ENCODE assay signal across 8 cellular contexts in genomic region chr19:2840794-2841790, GRCh38. TPM values are rescaled to one million over a fixed set of nuclear protein-coding genes. Genes with fewer than 3 reads are reported as not detected.
DNase-seq lines count a peak whose midpoint lies in the region; ATAC-seq and TF ChIP-seq lines count a peak whose summit lies in the region.

Gene ZNF555, plus strand, starts transcription at chr19:2841475. Its CDS starts 98 bp downstream, at chr19:2841573.

- peak within 1 kb of the TSS; percentile 82 for H3K9ac ChIP-seq in mucosa of stomach (ENCODE audit: low read length)

- H3K9me3 ChIP-seq in mucosa of stomach (ENCODE audit: control insufficient read depth, low read length) = peaks cover 6% of the 10 kb centered on the region

- H3K27me3 ChIP-seq in mucosa of stomach (ENCODE audit: control insufficient read depth, insufficient read depth, low read length) = no peaks in the 10 kb centered on the region

- DNase-seq in DMS153 (lab: John Stamatoyannopoulos, UW) (peak; percentile 86), HuH-7.5 (ENCODE audit: low spot score) (peak; percentile 99)
- DNase-seq in activated T-cell treated with anti-CD3 and anti-CD28 coated beads, Interleukin-2, amount 50 U/mL, for 48 hours = peak; percentile 97 to 98
- DNase-seq in stimulated activated CD8-positive, alpha-beta memory T cell treated with anti-CD3 and anti-CD28 coated beads, Interleukin-4, amount 100 ng/mL, for 48 hours = peak; percentile 98

- H3K4me1 ChIP-seq in mucosa of stomach (ENCODE audit: control insufficient read depth, insufficient read depth, low read length) = peaks cover 10% of the 10 kb centered on the region

- H3K36me3 ChIP-seq in mucosa of stomach (ENCODE audit: control insufficient read depth, insufficient read depth, low read length) = no peaks in the 10 kb centered on the region

- peak within 1 kb of the TSS; percentile 32 for H3K4me3 ChIP-seq in mucosa of stomach (ENCODE audit: low read length)

- peak; percentile 88 for ATAC-seq in GM21526 (IDR thresholded peaks at IDR 0.05; ENCODE audit: low FRiP score, unreplicated experiment)
- ATAC-seq in esophagus mucosa = peak; percentile 99

TF ChIP-seq in PFSK-1, 5 proteins besides CTCF, POLR2A, EP300 and RAD21:
- TF ChIP-seq FOXP2 (optimal IDR thresholded peaks at IDR 0.05; ENCODE audit: borderline replicate concordance, extremely low read depth, extremely low read length, insufficient read depth) (peak; percentile 55), TAF1 (IDR thresholded peaks at IDR 0.05; ENCODE audit: borderline replicate concordance, insufficient read depth, low read length) (peak; percentile 59; the same call in 1 of the 2 replicates), REST (IDR thresholded peaks at IDR 0.05; ENCODE audit: insufficient read depth in 1 of 2, low read depth in 2 of 2, low read length in 2 of 2) (0 out of 4 replicates have a peak, but pooled peaks of 1 of the 2 experiments have one; percentile 9), SIN3A (IDR thresholded peaks at IDR 0.05; ENCODE audit: borderline replicate concordance, insufficient read depth, low read length) (peak; percentile 57; the same call in 1 of the 2 replicates), POLR2AphosphoS5 (IDR thresholded peaks at IDR 0.05; ENCODE audit: low read depth, low read length) (peak; percentile 56; the same call in 1 of the 2 replicates)

RNA-seq across cellular contexts. Expression of gene ZNF555, which starts in this region (rescaled TPM):
- polyA plus RNA-seq in PFSK-1 (2012; ENCODE audit: insufficient read length, low read depth) = 1.6 TPM
- total RNA-seq in esophagus mucosa = 1.7 TPM

Comparison
In these comparisons a context has a peak if more than half of its experiments do, and no peak if none do; other contexts are left out.
1. Peak in every context shown above with its lines: DNase-seq, ATAC-seq and H3K4me3 ChIP-seq.